29 cellular contexts compared by ENCODE assay signal in genomic region chr2:226074391-226074790, GRCh38.
"Had no signal": no experiment of that assay in that cellular context is flagged by ENCODE, and none has a peak within 500 bp of the region (broad histone marks: within the 10 kb centered on the region; RNA-seq: fewer than 3 reads in every experiment).

No MANE protein-coding gene starts in this region.

- H2AFZ ChIP-seq: PC-9 had no signal

- DNase-seq: activated CD4-positive, alpha-beta memory T cell treated with anti-CD3 and anti-CD28 coated beads for 36 hours; activated CD4-positive, alpha-beta T cell treated with anti-CD3 and anti-CD28 coated beads, Interleukin-2, amount 10 ng/mL, durations not matched to agents 7 days and 5 days; activated CD8-positive, alpha-beta memory T cell treated with anti-CD3 and anti-CD28 coated beads, Interleukin-2, amount 50 U/mL, for 4 hours; activated effector memory CD4-positive, alpha-beta T cell treated with Interleukin-2 at 50 U/mL for 16 hours; activated naive CD4-positive, alpha-beta T cell; activated naive CD4-positive, alpha-beta T cell treated with anti-CD3 and anti-CD28 coated beads, Interleukin-2, amount 50 U/mL, for 16 hours; activated naive CD8-positive, alpha-beta T cell treated with anti-CD3 and anti-CD28 coated beads for 36 hours; activated T-cell treated with anti-CD3 and anti-CD28 coated beads for 4 hours; activated T-cell treated with anti-CD3 and anti-CD28 coated beads, Interleukin-2, amount 50 U/mL, for 4 hours; amniotic stem cell; aorta; brain microvascular endothelial cell; central memory CD4-positive, alpha-beta T cell; NCI-H1105; NCI-H1436; NCI-H1694; NCI-H1930; NCI-H345; NCI-H510A; NCI-H526; NCI-H748 treated with DMSO at 0.1 percent for 48 hours; NK-92 treated with Interleukin-12 subunit alpha and Interleukin-12 subunit beta, amount 100 ng/mL, for 24 hours; PC-9; Right ventricle myocardium superior; SJCRH30; T1000 had no signal

- ATAC-seq: activated T-cell treated with anti-CD3 and anti-CD28 coated beads, Interleukin-2, amount 50 U/mL, for 4 hours had no signal

- H3K4me1 ChIP-seq: SJCRH30 had no signal

- H3K9ac ChIP-seq: KMS-11 had no signal

- H3K27me3 ChIP-seq: brain microvascular endothelial cell, SJCRH30 had no signal

- H3K27ac ChIP-seq: brain microvascular endothelial cell, KMS-11, PC-9, RWPE1, SJCRH30, SK-N-MC had no signal

- H3K4me2 ChIP-seq: KMS-11, PC-9 had no signal

- H3K9me3 ChIP-seq: SJCRH30 had no signal

- H3K36me3 ChIP-seq: brain microvascular endothelial cell, SJCRH30 had no signal

- H3K4me3 ChIP-seq: PC-9, SJCRH30, SK-N-MC had no signal
